Comparison of ENCODE assay signal across 2 cellular contexts in the genomic region with DNA sequence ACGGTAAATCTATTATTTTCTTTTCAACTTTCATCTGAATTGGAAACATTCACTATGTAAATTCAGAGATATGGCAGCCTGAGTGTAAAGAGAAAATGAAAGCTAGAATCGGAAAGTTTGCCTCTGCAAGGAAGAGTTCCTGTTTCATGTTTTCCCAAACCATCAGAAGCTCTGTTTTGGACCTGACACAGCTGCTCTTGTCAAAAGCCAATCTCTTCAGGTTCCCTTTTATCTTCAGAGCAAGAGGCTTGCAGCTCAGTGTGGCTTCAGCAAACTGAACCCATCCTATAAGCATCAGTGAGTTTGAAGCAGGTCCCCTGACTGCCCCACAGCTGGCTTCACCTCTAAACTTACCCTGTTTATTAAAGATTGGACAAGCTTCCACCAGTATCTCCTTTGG.
TF ChIP-seq lines count a peak whose summit lies in the region.

No MANE protein-coding gene starts in this region.

TF ChIP-seq in GM12878, 131 proteins besides CTCF, POLR2A, EP300 and RAD21 (continued from another document):
- TF ChIP-seq, protein P1, sequence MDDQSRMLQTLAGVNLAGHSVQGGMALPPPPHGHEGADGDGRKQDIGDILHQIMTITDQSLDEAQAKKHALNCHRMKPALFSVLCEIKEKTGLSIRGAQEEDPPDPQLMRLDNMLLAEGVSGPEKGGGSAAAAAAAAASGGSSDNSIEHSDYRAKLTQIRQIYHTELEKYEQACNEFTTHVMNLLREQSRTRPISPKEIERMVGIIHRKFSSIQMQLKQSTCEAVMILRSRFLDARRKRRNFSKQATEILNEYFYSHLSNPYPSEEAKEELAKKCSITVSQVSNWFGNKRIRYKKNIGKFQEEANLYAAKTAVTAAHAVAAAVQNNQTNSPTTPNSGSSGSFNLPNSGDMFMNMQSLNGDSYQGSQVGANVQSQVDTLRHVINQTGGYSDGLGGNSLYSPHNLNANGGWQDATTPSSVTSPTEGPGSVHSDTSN (IDR thresholded peaks at IDR 0.05; ENCODE audit: insufficient replicate concordance, low read depth, low read length), result no peak
- TF ChIP-seq RAD51 (IDR thresholded peaks at IDR 0.05), result no peak
- TF ChIP-seq TAF1 (IDR thresholded peaks at IDR 0.05; ENCODE audit: borderline replicate concordance, low read depth, low read length), result no peak
- TF ChIP-seq CBFB (IDR thresholded peaks at IDR 0.05; ENCODE audit: low read depth), result no peak
- no peak for TF ChIP-seq GABPA (IDR thresholded peaks at IDR 0.05; ENCODE audit: low read depth)
- no peak for TF ChIP-seq ZNF24 (IDR thresholded peaks at IDR 0.05)
- TF ChIP-seq, protein P2, sequence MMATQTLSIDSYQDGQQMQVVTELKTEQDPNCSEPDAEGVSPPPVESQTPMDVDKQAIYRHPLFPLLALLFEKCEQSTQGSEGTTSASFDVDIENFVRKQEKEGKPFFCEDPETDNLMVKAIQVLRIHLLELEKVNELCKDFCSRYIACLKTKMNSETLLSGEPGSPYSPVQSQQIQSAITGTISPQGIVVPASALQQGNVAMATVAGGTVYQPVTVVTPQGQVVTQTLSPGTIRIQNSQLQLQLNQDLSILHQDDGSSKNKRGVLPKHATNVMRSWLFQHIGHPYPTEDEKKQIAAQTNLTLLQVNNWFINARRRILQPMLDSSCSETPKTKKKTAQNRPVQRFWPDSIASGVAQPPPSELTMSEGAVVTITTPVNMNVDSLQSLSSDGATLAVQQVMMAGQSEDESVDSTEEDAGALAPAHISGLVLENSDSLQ (IDR thresholded peaks at IDR 0.05), result no peak
- TF ChIP-seq RELA (IDR thresholded peaks at IDR 0.05; ENCODE audit: borderline replicate concordance, partially characterized antibody), result no peak
- TF ChIP-seq CHD1 (IDR thresholded peaks at IDR 0.05; ENCODE audit: low read depth, low read length), result no peak
- no peak for TF ChIP-seq NFYA (IDR thresholded peaks at IDR 0.05; ENCODE audit: borderline replicate concordance, low read depth, low read length)
- TF ChIP-seq, protein P3, sequence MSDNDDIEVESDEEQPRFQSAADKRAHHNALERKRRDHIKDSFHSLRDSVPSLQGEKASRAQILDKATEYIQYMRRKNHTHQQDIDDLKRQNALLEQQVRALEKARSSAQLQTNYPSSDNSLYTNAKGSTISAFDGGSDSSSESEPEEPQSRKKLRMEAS (IDR thresholded peaks at IDR 0.05; ENCODE audit: low read depth, low read length), result no peak
- TF ChIP-seq SMAD1 (IDR thresholded peaks at IDR 0.05; ENCODE audit: low read depth, partially characterized antibody), result no peak
- TF ChIP-seq DPF2 (IDR thresholded peaks at IDR 0.05), result no peak
- TF ChIP-seq, protein P4, sequence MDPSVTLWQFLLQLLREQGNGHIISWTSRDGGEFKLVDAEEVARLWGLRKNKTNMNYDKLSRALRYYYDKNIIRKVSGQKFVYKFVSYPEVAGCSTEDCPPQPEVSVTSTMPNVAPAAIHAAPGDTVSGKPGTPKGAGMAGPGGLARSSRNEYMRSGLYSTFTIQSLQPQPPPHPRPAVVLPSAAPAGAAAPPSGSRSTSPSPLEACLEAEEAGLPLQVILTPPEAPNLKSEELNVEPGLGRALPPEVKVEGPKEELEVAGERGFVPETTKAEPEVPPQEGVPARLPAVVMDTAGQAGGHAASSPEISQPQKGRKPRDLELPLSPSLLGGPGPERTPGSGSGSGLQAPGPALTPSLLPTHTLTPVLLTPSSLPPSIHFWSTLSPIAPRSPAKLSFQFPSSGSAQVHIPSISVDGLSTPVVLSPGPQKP (IDR thresholded peaks at IDR 0.05; ENCODE audit: low read depth, low read length), result no peak
- no peak for TF ChIP-seq EED (IDR thresholded peaks at IDR 0.05; ENCODE audit: low read depth)
- TF ChIP-seq, protein P5, sequence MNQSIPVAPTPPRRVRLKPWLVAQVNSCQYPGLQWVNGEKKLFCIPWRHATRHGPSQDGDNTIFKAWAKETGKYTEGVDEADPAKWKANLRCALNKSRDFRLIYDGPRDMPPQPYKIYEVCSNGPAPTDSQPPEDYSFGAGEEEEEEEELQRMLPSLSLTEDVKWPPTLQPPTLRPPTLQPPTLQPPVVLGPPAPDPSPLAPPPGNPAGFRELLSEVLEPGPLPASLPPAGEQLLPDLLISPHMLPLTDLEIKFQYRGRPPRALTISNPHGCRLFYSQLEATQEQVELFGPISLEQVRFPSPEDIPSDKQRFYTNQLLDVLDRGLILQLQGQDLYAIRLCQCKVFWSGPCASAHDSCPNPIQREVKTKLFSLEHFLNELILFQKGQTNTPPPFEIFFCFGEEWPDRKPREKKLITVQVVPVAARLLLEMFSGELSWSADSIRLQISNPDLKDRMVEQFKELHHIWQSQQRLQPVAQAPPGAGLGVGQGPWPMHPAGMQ (IDR thresholded peaks at IDR 0.05; ENCODE audit: borderline replicate concordance), result no peak
- TF ChIP-seq SIN3A (IDR thresholded peaks at IDR 0.05; ENCODE audit: low read depth, low read length), result no peak

TF ChIP-seq in SK-N-SH treated with all-trans-retinoic acid at 6 μM for 48 hours, 23 proteins besides CTCF, POLR2A, EP300 and RAD21 (continued from another document):
- TF ChIP-seq, protein P6, sequence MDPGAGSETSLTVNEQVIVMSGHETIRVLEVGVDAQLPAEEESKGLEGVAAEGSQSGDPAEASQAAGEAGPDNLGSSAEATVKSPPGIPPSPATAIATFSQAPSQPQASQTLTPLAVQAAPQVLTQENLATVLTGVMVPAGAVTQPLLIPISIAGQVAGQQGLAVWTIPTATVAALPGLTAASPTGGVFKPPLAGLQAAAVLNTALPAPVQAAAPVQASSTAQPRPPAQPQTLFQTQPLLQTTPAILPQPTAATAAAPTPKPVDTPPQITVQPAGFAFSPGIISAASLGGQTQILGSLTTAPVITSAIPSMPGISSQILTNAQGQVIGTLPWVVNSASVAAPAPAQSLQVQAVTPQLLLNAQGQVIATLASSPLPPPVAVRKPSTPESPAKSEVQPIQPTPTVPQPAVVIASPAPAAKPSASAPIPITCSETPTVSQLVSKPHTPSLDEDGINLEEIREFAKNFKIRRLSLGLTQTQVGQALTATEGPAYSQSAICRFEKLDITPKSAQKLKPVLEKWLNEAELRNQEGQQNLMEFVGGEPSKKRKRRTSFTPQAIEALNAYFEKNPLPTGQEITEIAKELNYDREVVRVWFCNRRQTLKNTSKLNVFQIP (CRISPR knock-in tag; IDR thresholded peaks at IDR 0.05; ENCODE audit: borderline replicate concordance, low read depth), result no peak
- TF ChIP-seq CSDC2 (CRISPR knock-in tag; IDR thresholded peaks at IDR 0.05) (no peak), BACH2 (CRISPR knock-in tag; IDR thresholded peaks at IDR 0.05; ENCODE audit: borderline replicate concordance) (no peak), ZNF8 (CRISPR knock-in tag; IDR thresholded peaks at IDR 0.05) (no peak), ZNF70 (CRISPR knock-in tag; IDR thresholded peaks at IDR 0.05) (no peak), ISL1 (CRISPR knock-in tag; IDR thresholded peaks at IDR 0.05) (no peak)
